ENCODE assay signal across 18 cellular contexts in the genomic region with DNA sequence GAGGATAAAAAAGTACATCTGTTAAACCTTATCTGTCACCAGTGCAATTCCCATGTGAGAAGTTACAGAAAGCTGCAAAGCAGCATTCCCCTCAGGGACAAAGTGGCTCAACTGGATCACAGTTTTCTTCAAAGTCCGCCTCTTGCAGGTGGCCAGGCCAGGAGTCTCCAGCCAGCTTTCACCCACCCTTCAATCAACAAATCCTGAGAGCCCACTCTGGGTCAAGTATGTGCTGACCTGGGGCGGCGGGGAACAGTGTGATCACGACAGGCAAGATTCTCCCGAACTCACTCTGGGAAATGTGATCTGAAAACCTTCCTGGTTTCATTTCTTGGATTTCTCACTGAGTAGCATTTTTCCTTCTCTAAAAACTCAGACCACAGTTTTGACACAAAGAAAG. TPM values are rescaled to one million over a fixed set of nuclear protein-coding genes. Genes with fewer than 3 reads are reported as not detected.
A peak's percentile ranks its signal among the peaks of the same experiment; 100 is the strongest.
DNase-seq lines count a peak whose midpoint lies in the region; ATAC-seq and TF ChIP-seq lines count a peak whose summit lies in the region.
"Had no signal": no experiment of that assay in that cellular context is flagged by ENCODE, and none has a peak within 500 bp of the region (broad histone marks: within the 10 kb centered on the region; RNA-seq: fewer than 3 reads in every experiment).

No MANE protein-coding gene starts in this region.

- no peak overlapping the region for H2AFZ ChIP-seq in smooth muscle cell (ENCODE audit: low read depth)
- H2AFZ ChIP-seq: GM23338 had no signal

- H3K4me3 ChIP-seq in spleen (no peak overlapping the region), smooth muscle cell (no peak overlapping the region)
- H3K4me3 ChIP-seq: GM23338 had no signal

- no peak overlapping the region for H3K4me2 ChIP-seq in smooth muscle cell
- H3K4me2 ChIP-seq: GM23338 had no signal

- H3K27me3 ChIP-seq in spleen (replicated peaks in 1 of 7) (no peaks in the 10 kb centered on the region), smooth muscle cell (ENCODE audit: low read depth) (no peaks in the 10 kb centered on the region)

- H3K4me1 ChIP-seq in spleen (peaks cover 0 to 15% (median 3%) of the 10 kb centered on the region in 6 donors), smooth muscle cell (ENCODE audit: low read depth) (no peaks in the 10 kb centered on the region)

- intact Hi-C loops in dendritic cell treated with granulocyte-macrophage colony-stimulating factor and Interleukin-4, amounts not matched to agents 40 ng/mL and 50 ng/mL, for 4 days (cut with micrococcal nuclease), result no loop called here
- intact Hi-C loops in spleen (cut with DNase I; ENCODE audit: low total_unique reads), result no loop called here

- peak overlapping the region; percentile 71 for H3K27ac Mint-ChIP-seq in dendritic cell treated with granulocyte-macrophage colony-stimulating factor and Interleukin-4, amounts not matched to agents 40 ng/mL and 50 ng/mL, for 4 days
- no peak overlapping the region for H3K27ac Mint-ChIP-seq in osteocyte (ENCODE audit: unreplicated experiment)
- H3K27ac Mint-ChIP-seq: CD8-positive, alpha-beta T cell; GM23338; H9 had no signal

- no peak overlapping the region for H3K4me3 Mint-ChIP-seq in dendritic cell treated with granulocyte-macrophage colony-stimulating factor and Interleukin-4, amounts not matched to agents 40 ng/mL and 50 ng/mL, for 4 days
- no peak overlapping the region for H3K4me3 Mint-ChIP-seq in osteocyte (ENCODE audit: unreplicated experiment)
- H3K4me3 Mint-ChIP-seq: CD4-positive, CD25-positive, alpha-beta regulatory T cell; CD8-positive, alpha-beta T cell; GM23338; H9 had no signal

- peaks cover 77% of the 10 kb centered on the region for H3K36me3 Mint-ChIP-seq in dendritic cell treated with granulocyte-macrophage colony-stimulating factor and Interleukin-4, amounts not matched to agents 40 ng/mL and 50 ng/mL, for 4 days (ENCODE audit: low read depth)
- H3K36me3 Mint-ChIP-seq in osteocyte (ENCODE audit: unreplicated experiment), result peaks cover 24% of the 10 kb centered on the region

- ATAC-seq in HG02885 (IDR thresholded peaks at IDR 0.05; ENCODE audit: poor library complexity, unreplicated experiment), result no peak
- ATAC-seq: CD8-positive, alpha-beta T cell; GM23338; HCT116 had no signal

- no peak overlapping the region for H3K9ac ChIP-seq in smooth muscle cell (ENCODE audit: low read depth)

- WGBS in spleen, 5 donors, result 90 to 95% (median 92%) methylated on average over 5 of the region's 5 CpGs
- 94% methylated on average over 5 of the region's 5 CpGs for WGBS in smooth muscle cell (ENCODE audit: low lambda C conversion rate)

- no peaks in the 10 kb centered on the region for H3K79me2 ChIP-seq in smooth muscle cell (ENCODE audit: low read depth)

- DNase-seq in CD1c-positive myeloid dendritic cell (ENCODE audit: extremely low spot score) (peak; percentile 23), ELF-1 (ENCODE audit: low read depth, low spot score) (peak; percentile 23), spleen (peak; percentile 51), osteocyte (ENCODE audit: extremely low spot score, unreplicated experiment) (no peak), smooth muscle cell (lab: John Stamatoyannopoulos, UW; ENCODE audit: unreplicated experiment) (no peak), ecto neural progenitor cell (ENCODE audit: low spot score) (no peak)
- DNase-seq: C1 segment of cervical spinal cord; CD4-positive, CD25-positive, alpha-beta regulatory T cell; CD8-positive, alpha-beta T cell; DMS 273 treated with DMSO at 0.1 percent for 48 hours; DMS79; EL; GF-D8; H9 had no signal

- H3F3A ChIP-seq in smooth muscle cell (ENCODE audit: low read depth), result no peaks in the 10 kb centered on the region

- peaks cover 52% of the 10 kb centered on the region for H3K4me1 Mint-ChIP-seq in dendritic cell treated with granulocyte-macrophage colony-stimulating factor and Interleukin-4, amounts not matched to agents 40 ng/mL and 50 ng/mL, for 4 days (ENCODE audit: low read depth)
- no peaks in the 10 kb centered on the region for H3K4me1 Mint-ChIP-seq in osteocyte (ENCODE audit: unreplicated experiment)

- H3K27ac ChIP-seq in spleen (no peak overlapping the region), smooth muscle cell (ENCODE audit: low read depth) (no peak overlapping the region)

- H3K9me3 ChIP-seq in spleen (no peaks in the 10 kb centered on the region), smooth muscle cell (replicated peaks; ENCODE audit: low read depth) (no peaks in the 10 kb centered on the region)

- no peaks in the 10 kb centered on the region for H3K9me3 Mint-ChIP-seq in dendritic cell treated with granulocyte-macrophage colony-stimulating factor and Interleukin-4, amounts not matched to agents 40 ng/mL and 50 ng/mL, for 4 days
- no peaks in the 10 kb centered on the region for H3K9me3 Mint-ChIP-seq in osteocyte (ENCODE audit: unreplicated experiment)
- H3K9me3 Mint-ChIP-seq: CD4-positive, CD25-positive, alpha-beta regulatory T cell; CD8-positive, alpha-beta T cell; GM23338; H9 had no signal

- TF ChIP-seq CTCF in spleen (IDR thresholded peaks at IDR 0.05 in 8 of 11, conservative IDR thresholded peaks at IDR 0.05 in 3 of 11) (no peak), osteocyte (IDR thresholded peaks at IDR 0.05) (no peak), smooth muscle cell (IDR thresholded peaks at IDR 0.05; ENCODE audit: borderline replicate concordance, insufficient read depth, poor library complexity, severe bottlenecking) (no peak)

- H4K20me1 ChIP-seq in smooth muscle cell (ENCODE audit: low read depth), result no peaks in the 10 kb centered on the region

- TF ChIP-seq POLR2A in spleen (IDR thresholded peaks at IDR 0.05), result no peak

- H3K36me3 ChIP-seq in spleen (peaks cover 0 to 100% (median 54%) of the 10 kb centered on the region in 6 donors), smooth muscle cell (ENCODE audit: low read depth) (no peaks in the 10 kb centered on the region)

- no peaks in the 10 kb centered on the region for H3K27me3 Mint-ChIP-seq in dendritic cell treated with granulocyte-macrophage colony-stimulating factor and Interleukin-4, amounts not matched to agents 40 ng/mL and 50 ng/mL, for 4 days
- H3K27me3 Mint-ChIP-seq in osteocyte (ENCODE audit: unreplicated experiment), result no peaks in the 10 kb centered on the region
- H3K27me3 Mint-ChIP-seq: CD4-positive, CD25-positive, alpha-beta regulatory T cell had no signal

RNA-seq across cellular contexts. Expression of gene RFT1, which starts 39.2 kb away (rescaled TPM):
- total RNA-seq in spleen (10 to 100 TPM; 12.1 to 25.6 (median 17.8) TPM), osteocyte (19.1 and 21.4 TPM in 2 replicates), smooth muscle cell (13.3 and 16.4 TPM in 2 replicates)
- polyA plus RNA-seq in spleen (1 to 10 TPM; 6.0 to 8.9 (median 8.1) TPM), smooth muscle cell (25.7 and 30.1 TPM in 2 replicates)

RNA-seq across cellular contexts. Expression of gene SFMBT1, which starts 45.1 kb away (rescaled TPM):
- total RNA-seq in spleen (10 to 100 TPM in 6 of 7 donors, 1 to 10 TPM in 1; 9.0 to 24.9 (median 14.0) TPM), osteocyte (7.9 and 8.0 TPM in 2 replicates), smooth muscle cell (2.2 and 2.4 TPM in 2 replicates)
- polyA plus RNA-seq in spleen (1 to 10 TPM; 3.0 to 3.5 (median 3.1) TPM), smooth muscle cell (1.3 and 1.4 TPM in 2 replicates)

Comparison
In these comparisons a context has a peak if more than half of its experiments do, and no peak if none do; other contexts are left out.
1. DNase-seq: peak in CD1c-positive myeloid dendritic cell (single experiment), ELF-1 (single experiment) and spleen (single experiment); none in osteocyte (single experiment), smooth muscle cell (single experiment) and ecto neural progenitor cell (single experiment).